Comparison of ENCODE assay signal across 25 cellular contexts in the genomic region with DNA sequence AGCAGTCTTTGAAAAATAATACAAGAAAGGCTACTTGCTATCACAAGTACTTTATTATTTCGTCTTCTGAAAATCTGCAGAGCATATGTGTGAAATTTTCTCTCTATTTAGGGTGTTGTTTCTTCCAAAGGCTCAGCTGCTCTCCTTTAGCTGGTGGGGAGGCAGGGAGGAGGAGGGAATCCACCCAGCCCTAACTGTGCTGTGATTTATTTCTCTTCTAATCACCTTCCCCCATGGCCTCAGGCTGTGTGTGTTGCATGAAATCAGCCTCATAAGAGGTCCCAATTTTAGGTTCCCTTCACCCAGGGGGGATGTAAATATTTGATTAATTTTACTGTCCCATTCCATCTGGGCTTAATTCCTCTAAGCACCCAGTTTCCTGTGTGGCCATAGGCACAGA.
"Had no signal": no experiment of that assay in that cellular context is flagged by ENCODE, and none has a peak within 500 bp of the region (broad histone marks: within the 10 kb centered on the region; RNA-seq: fewer than 3 reads in every experiment).

No MANE protein-coding gene starts in this region.

- H3K4me1 ChIP-seq: left lung, prostate gland, tibial artery had no signal

- H3K9me3 ChIP-seq: esophagus muscularis mucosa, left lung, lower lobe of right lung, ovary, prostate gland, tibial artery had no signal

- H3K36me3 ChIP-seq: esophagus muscularis mucosa, left lung, lower lobe of right lung, ovary, prostate gland, tibial artery had no signal

- DNase-seq: activated CD4-positive, alpha-beta memory T cell treated with anti-CD3 and anti-CD28 coated beads, Interleukin-2, amount 10 ng/mL, durations not matched to agents 7 days and 5 days; activated CD4-positive, alpha-beta T cell treated with anti-CD3 and anti-CD28 coated beads for 1 hour; activated CD4-positive, alpha-beta T cell treated with anti-CD3 and anti-CD28 coated beads, Interleukin-2, amount 10 ng/mL, durations not matched to agents 7 days and 5 days; activated naive CD8-positive, alpha-beta T cell treated with anti-CD3 and anti-CD28 coated beads, Interleukin-2, amount 50 U/mL, for 24 hours; activated T-cell treated with anti-CD3 and anti-CD28 coated beads, Interleukin-2, amount 50 U/mL, for 4 hours; endodermal cell; foreskin melanocyte; kidney glomerular epithelial cell; left lung; lower lobe of right lung; mesenchymal stem cell; ovary; retina; small intestine; stimulated activated CD4-positive, alpha-beta T cell treated with anti-CD3 and anti-CD28 coated beads, Interleukin-4, amount 100 ng/mL, for 24 hours; stimulated activated naive CD8-positive, alpha-beta T cell treated with anti-CD3 and anti-CD28 coated beads, Interleukin-15, amount 100 ng/mL, for 72 hours; substantia nigra; T-helper 17 cell; T1000; tibial artery had no signal

- H3K27me3 ChIP-seq: left lung, ovary, tibial artery had no signal

- ATAC-seq: activated naive CD8-positive, alpha-beta T cell treated with anti-CD3 and anti-CD28 coated beads, Interleukin-2, amount 50 U/mL, for 24 hours; activated T-cell treated with anti-CD3 and anti-CD28 coated beads, Interleukin-2, amount 50 U/mL, for 4 hours; left lung; lower lobe of right lung; natural killer cell treated with Interleukin-12 subunit alpha and Interleukin-12 subunit beta and Interleukin-15 and Interleukin-18, amount 100 ng/mL, for 72 hours; sciatic nerve; stimulated activated effector memory CD8-positive, alpha-beta T cell treated with anti-CD3 and anti-CD28 coated beads, Interleukin-12 subunit alpha, Interleukin-12 subunit beta, amount 100 ng/mL, for 72 hours; stimulated activated naive CD8-positive, alpha-beta T cell treated with anti-CD3 and anti-CD28 coated beads, Interleukin-15, amount 100 ng/mL, for 72 hours; T-helper 17 cell had no signal

- H3K4me3 ChIP-seq: esophagus muscularis mucosa, left lung, lower lobe of right lung, ovary, prostate gland, tibial artery had no signal

- H3K27ac ChIP-seq: esophagus muscularis mucosa, left lung, lower lobe of right lung, ovary, prostate gland, tibial artery had no signal
